In the genomic region with DNA sequence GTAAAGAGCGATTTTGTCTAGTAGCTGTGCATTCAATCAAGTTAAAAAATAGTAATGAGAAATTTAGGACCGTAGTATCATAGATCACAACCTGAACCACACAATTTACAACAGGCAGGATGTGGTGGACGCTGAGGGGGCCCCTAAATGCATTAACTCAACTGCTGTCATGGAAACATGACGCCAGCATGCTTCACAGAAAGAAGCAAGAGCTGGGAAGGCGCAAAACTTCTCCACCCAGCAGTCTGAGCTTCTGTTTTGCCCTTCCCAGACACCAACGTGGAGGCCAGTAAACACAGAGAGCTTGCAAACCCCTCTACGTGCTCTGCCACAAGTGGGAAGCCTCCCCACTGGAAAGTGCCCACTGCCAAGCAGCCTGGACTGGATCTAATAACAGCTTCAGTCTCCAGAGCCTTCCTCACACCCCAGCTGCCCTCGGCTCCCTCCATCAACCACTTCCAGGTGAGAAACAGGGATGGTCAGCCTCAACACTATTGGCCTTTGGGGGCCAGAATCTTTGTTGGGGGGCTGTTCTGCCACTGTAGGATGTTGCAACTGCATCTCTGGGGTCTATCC, we compare ENCODE assay signal across 8 cellular contexts.
DNase-seq lines count a peak whose midpoint lies in the region; ATAC-seq and TF ChIP-seq lines count a peak whose summit lies in the region.

No MANE protein-coding gene starts in this region.

- in situ Hi-C loops in HAP-1 (cut with MboI; ENCODE audit: low sequenced_read_pairs) = no loop called here

- H3K9me3 Mint-ChIP-seq in progenitor cell of endocrine pancreas (ENCODE audit: low read depth) = no peaks in the 10 kb centered on the region

- peaks cover 6% of the 10 kb centered on the region for H3K27me3 Mint-ChIP-seq in progenitor cell of endocrine pancreas

- H3K27ac Mint-ChIP-seq in progenitor cell of endocrine pancreas = peak overlapping the region; percentile 18

- peaks cover 8% of the 10 kb centered on the region; the same call in 1 of the 2 replicates for H3K4me1 ChIP-seq in HAP-1

- H3K4me1 Mint-ChIP-seq in progenitor cell of endocrine pancreas (ENCODE audit: low read depth) = peaks cover 13% of the 10 kb centered on the region

- peak; percentile 80 for DNase-seq in Jurkat, Clone E6-1 (ENCODE audit: low read depth, low spot score)
- peak; percentile 61 for DNase-seq in activated T-cell treated with anti-CD3 and anti-CD28 coated beads for 24 hours (ENCODE audit: low read depth)
- DNase-seq in progenitor cell of endocrine pancreas (ENCODE audit: low spot score, unreplicated experiment) = no peak
- no peak for DNase-seq in mesenteric fat pad (ENCODE audit: low spot score)
- DNase-seq in NCI-H510A (lab: John Stamatoyannopoulos, UW) = no peak
- no peak for DNase-seq in HAP-1 (ENCODE audit: low spot score in 2 of 2)
- DNase-seq in DMS79 treated with DMSO at 0.1 percent for 48 hours (lab: John Stamatoyannopoulos, UW) = no peak

- H3K36me3 Mint-ChIP-seq in progenitor cell of endocrine pancreas (ENCODE audit: insufficient read depth) = peaks cover 2% of the 10 kb centered on the region

- H3K36me3 ChIP-seq in HAP-1 (replicated peaks) = no peaks in the 10 kb centered on the region; the same call in 1 of the 2 replicates

- H3K4me3 Mint-ChIP-seq in progenitor cell of endocrine pancreas (ENCODE audit: low read depth) = no peak overlapping the region

- H3K9me3 ChIP-seq in HAP-1 = no peaks in the 10 kb centered on the region

- peak; percentile 65 for ATAC-seq in GM19035 (IDR thresholded peaks at IDR 0.05; ENCODE audit: unreplicated experiment)

- no peak overlapping the region for H3K4me3 ChIP-seq in Jurkat, Clone E6-1 (ENCODE audit: low read length)
- no peak overlapping the region for H3K4me3 ChIP-seq in HAP-1

- H3K27me3 ChIP-seq in HAP-1 (ENCODE audit: low read depth) = no peaks in the 10 kb centered on the region

- no peak for TF ChIP-seq CTCF in progenitor cell of endocrine pancreas (IDR thresholded peaks at IDR 0.05; ENCODE audit: unreplicated experiment)

Comparison
In these comparisons a context has a peak if more than half of its experiments do, and no peak if none do; other contexts are left out.
1. DNase-seq: peak in Jurkat, Clone E6-1 (single experiment) and activated T-cell treated with anti-CD3 and anti-CD28 coated beads for 24 hours (single experiment); none in progenitor cell of endocrine pancreas (single experiment), mesenteric fat pad (single experiment), NCI-H510A (single experiment), HAP-1 (0 of 2) and DMS79 treated with DMSO at 0.1 percent for 48 hours (single experiment).